Comparison of ENCODE assay signal across 1 cellular context in the genomic region with DNA sequence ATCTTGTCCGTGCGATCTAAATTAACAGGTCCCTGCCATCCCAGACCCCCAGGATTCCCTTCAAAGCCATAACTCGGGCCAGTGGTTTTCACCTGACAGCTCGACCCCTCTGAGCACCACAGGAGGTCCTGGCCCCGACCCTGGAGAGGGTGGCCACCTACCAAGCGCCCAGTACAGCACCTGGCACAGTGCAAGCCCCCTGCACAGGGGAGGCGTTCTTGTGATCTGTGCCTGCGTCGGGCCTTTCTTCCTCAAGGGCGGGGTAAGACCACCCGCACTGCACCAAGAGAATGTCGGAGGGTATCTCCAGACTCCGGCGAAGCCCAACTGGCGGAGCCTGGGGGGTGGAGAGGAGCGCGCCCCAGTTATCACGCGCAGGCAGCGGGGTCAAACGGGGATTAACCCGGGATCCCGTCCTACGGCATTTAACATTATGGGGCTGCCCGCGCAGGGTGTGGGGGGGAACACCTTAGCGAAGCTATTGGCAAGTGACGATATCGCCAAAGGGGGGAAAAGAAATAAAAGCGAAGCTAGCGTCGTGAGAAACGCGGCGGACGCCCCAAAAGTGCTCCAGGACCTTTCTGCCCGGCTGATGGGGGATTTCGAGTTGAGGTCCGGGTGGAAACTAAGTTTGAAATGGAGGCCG.
A peak's percentile ranks its signal among the peaks of the same experiment; 100 is the strongest.
TF ChIP-seq lines count a peak whose summit lies in the region.

No MANE protein-coding gene starts in this region.

TF ChIP-seq in HepG2, 621 proteins besides CTCF, POLR2A, EP300 and RAD21 (continued from another document and continues in another):
- TF ChIP-seq E2F1 (CRISPR knock-in tag; IDR thresholded peaks at IDR 0.05), result no peak
- TF ChIP-seq ZNF883 (CRISPR knock-in tag; IDR thresholded peaks at IDR 0.05; ENCODE audit: not compliant biosample characterization), result peak; percentile 58
- no peak for TF ChIP-seq ZBTB1 (CRISPR knock-in tag; IDR thresholded peaks at IDR 0.05; ENCODE audit: borderline replicate concordance)
- peak; percentile 78; the same call in 1 of the 2 replicates for TF ChIP-seq ZNF264 (CRISPR knock-in tag; IDR thresholded peaks at IDR 0.05)
- TF ChIP-seq ZNF781 (CRISPR knock-in tag; IDR thresholded peaks at IDR 0.05; ENCODE audit: borderline replicate concordance, not compliant biosample characterization), result peak; percentile 83
- TF ChIP-seq DMTF1 (CRISPR knock-in tag; IDR thresholded peaks at IDR 0.05), result no peak
- no peak for TF ChIP-seq ZFY (CRISPR knock-in tag; IDR thresholded peaks at IDR 0.05)
- TF ChIP-seq SOX13 (IDR thresholded peaks at IDR 0.05), result no peak
- 0 out of 4 replicates have a peak, but pooled peaks of 1 of the 2 experiments have one; percentile 8 for TF ChIP-seq SOX13 (CRISPR knock-in tag; conservative IDR thresholded peaks at IDR 0.05 in 1 of 2, IDR thresholded peaks at IDR 0.05 in 1 of 2)
- TF ChIP-seq ZIK1 (CRISPR knock-in tag; IDR thresholded peaks at IDR 0.05; ENCODE audit: borderline replicate concordance, low read depth), result no peak
- TF ChIP-seq, protein P1, sequence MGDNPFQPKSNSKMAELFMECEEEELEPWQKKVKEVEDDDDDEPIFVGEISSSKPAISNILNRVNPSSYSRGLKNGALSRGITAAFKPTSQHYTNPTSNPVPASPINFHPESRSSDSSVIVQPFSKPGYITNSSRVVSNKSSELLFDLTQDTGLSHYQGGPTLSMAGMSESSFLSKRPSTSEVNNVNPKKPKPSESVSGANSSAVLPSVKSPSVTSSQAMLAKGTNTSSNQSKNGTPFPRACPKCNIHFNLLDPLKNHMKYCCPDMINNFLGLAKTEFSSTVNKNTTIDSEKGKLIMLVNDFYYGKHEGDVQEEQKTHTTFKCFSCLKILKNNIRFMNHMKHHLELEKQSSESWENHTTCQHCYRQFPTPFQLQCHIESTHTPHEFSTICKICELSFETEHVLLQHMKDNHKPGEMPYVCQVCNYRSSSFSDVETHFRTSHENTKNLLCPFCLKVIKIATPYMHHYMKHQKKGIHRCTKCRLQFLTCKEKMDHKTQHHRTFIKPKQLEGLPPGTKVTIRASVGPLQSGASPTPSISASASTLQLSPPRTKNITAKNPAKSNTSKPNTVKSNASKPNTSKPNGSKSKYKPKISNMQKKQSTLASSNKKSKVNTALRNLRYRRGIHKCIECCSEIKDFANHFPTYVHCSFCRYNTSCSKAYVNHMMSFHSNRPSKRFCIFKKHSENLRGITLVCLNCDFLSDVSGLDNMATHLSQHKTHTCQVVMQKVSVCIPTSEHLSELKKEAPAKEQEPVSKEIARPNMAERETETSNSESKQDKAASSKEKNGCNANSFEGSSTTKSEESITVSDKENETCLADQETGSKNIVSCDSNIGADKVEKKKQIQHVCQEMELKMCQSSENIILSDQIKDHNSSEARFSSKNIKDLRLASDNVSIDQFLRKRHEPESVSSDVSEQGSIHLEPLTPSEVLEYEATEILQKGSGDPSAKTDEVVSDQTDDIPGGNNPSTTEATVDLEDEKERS (CRISPR knock-in tag; IDR thresholded peaks at IDR 0.05), result no peak
- no peak for TF ChIP-seq ZNF136 (CRISPR knock-in tag; IDR thresholded peaks at IDR 0.05; ENCODE audit: low read depth)
- TF ChIP-seq, protein P2, sequence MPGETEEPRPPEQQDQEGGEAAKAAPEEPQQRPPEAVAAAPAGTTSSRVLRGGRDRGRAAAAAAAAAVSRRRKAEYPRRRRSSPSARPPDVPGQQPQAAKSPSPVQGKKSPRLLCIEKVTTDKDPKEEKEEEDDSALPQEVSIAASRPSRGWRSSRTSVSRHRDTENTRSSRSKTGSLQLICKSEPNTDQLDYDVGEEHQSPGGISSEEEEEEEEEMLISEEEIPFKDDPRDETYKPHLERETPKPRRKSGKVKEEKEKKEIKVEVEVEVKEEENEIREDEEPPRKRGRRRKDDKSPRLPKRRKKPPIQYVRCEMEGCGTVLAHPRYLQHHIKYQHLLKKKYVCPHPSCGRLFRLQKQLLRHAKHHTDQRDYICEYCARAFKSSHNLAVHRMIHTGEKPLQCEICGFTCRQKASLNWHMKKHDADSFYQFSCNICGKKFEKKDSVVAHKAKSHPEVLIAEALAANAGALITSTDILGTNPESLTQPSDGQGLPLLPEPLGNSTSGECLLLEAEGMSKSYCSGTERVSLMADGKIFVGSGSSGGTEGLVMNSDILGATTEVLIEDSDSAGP (CRISPR knock-in tag; IDR thresholded peaks at IDR 0.05; ENCODE audit: borderline replicate concordance), result no peak; the same call in 1 of the 2 replicates
- no peak for TF ChIP-seq HOXA9 (CRISPR knock-in tag; IDR thresholded peaks at IDR 0.05; ENCODE audit: borderline replicate concordance)
- no peak for TF ChIP-seq SNRNP70 (IDR thresholded peaks at IDR 0.05; ENCODE audit: low read depth, low read length)
- TF ChIP-seq ZNF367 (CRISPR knock-in tag; IDR thresholded peaks at IDR 0.05; ENCODE audit: borderline replicate concordance), result no peak
- TF ChIP-seq ZNF350 (CRISPR knock-in tag; IDR thresholded peaks at IDR 0.05; ENCODE audit: borderline replicate concordance, low read depth), result peak; percentile 41; the same call in 1 of the 2 replicates
- TF ChIP-seq HNRNPL (IDR thresholded peaks at IDR 0.05; ENCODE audit: low read depth, low read length), result peak; percentile 39; the same call in 1 of the 2 replicates
- TF ChIP-seq, protein P3, sequence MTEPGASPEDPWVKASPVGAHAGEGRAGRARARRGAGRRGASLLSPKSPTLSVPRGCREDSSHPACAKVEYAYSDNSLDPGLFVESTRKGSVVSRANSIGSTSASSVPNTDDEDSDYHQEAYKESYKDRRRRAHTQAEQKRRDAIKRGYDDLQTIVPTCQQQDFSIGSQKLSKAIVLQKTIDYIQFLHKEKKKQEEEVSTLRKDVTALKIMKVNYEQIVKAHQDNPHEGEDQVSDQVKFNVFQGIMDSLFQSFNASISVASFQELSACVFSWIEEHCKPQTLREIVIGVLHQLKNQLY (CRISPR knock-in tag; IDR thresholded peaks at IDR 0.05), result no peak
- TF ChIP-seq FOXP4 (CRISPR knock-in tag; IDR thresholded peaks at IDR 0.05), result no peak
- no peak for TF ChIP-seq PCBP1 (IDR thresholded peaks at IDR 0.05; ENCODE audit: borderline replicate concordance, low read depth, low read length)
- TF ChIP-seq FOXP1 (IDR thresholded peaks at IDR 0.05), result no peak
- TF ChIP-seq FOXP1 (CRISPR knock-in tag; IDR thresholded peaks at IDR 0.05), result 0 out of 2 replicates have a peak, but pooled peaks have one; percentile 2
- peak; percentile 45 for TF ChIP-seq SNAPC4 (CRISPR knock-in tag; IDR thresholded peaks at IDR 0.05)
- TF ChIP-seq, protein P4, sequence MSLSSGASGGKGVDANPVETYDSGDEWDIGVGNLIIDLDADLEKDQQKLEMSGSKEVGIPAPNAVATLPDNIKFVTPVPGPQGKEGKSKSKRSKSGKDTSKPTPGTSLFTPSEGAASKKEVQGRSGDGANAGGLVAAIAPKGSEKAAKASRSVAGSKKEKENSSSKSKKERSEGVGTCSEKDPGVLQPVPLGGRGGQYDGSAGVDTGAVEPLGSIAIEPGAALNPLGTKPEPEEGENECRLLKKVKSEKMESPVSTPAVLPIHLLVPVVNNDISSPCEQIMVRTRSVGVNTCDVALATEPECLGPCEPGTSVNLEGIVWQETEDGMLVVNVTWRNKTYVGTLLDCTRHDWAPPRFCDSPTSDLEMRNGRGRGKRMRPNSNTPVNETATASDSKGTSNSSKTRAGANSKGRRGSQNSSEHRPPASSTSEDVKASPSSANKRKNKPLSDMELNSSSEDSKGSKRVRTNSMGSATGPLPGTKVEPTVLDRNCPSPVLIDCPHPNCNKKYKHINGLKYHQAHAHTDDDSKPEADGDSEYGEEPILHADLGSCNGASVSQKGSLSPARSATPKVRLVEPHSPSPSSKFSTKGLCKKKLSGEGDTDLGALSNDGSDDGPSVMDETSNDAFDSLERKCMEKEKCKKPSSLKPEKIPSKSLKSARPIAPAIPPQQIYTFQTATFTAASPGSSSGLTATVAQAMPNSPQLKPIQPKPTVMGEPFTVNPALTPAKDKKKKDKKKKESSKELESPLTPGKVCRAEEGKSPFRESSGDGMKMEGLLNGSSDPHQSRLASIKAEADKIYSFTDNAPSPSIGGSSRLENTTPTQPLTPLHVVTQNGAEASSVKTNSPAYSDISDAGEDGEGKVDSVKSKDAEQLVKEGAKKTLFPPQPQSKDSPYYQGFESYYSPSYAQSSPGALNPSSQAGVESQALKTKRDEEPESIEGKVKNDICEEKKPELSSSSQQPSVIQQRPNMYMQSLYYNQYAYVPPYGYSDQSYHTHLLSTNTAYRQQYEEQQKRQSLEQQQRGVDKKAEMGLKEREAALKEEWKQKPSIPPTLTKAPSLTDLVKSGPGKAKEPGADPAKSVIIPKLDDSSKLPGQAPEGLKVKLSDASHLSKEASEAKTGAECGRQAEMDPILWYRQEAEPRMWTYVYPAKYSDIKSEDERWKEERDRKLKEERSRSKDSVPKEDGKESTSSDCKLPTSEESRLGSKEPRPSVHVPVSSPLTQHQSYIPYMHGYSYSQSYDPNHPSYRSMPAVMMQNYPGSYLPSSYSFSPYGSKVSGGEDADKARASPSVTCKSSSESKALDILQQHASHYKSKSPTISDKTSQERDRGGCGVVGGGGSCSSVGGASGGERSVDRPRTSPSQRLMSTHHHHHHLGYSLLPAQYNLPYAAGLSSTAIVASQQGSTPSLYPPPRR (CRISPR knock-in tag; IDR thresholded peaks at IDR 0.05; ENCODE audit: borderline replicate concordance), result no peak
- TF ChIP-seq HNRNPK (IDR thresholded peaks at IDR 0.05; ENCODE audit: low read depth, low read length, poor library complexity, severe bottlenecking), result no peak
